Comparison of ENCODE assay signal across 34 cellular contexts in genomic region chr5:58735637-58736036, GRCh38.
"Had no signal": no experiment of that assay in that cellular context is flagged by ENCODE, and none has a peak within 500 bp of the region (broad histone marks: within the 10 kb centered on the region; RNA-seq: fewer than 3 reads in every experiment).

No MANE protein-coding gene starts in this region.

- ATAC-seq: activated CD4-positive, CD25-positive, alpha-beta regulatory T cell treated with anti-CD3 and anti-CD28 coated beads, Interleukin-2, amount 50 U/mL, for 24 hours; activated CD8-positive, alpha-beta T cell treated with anti-CD3 and anti-CD28 coated beads for 36 hours; activated naive CD8-positive, alpha-beta T cell treated with anti-CD3 and anti-CD28 coated beads, Interleukin-2, amount 50 U/mL, for 24 hours; body of pancreas; foreskin keratinocyte; gastrocnemius medialis; T-helper 17 cell had no signal

- H3K4me1 Mint-ChIP-seq: activated B cell treated with CpG ODN at 0.5 μM for 24 hours; activated naive CD4-positive, alpha-beta T cell treated with anti-CD3 and anti-CD28 coated beads, Interleukin-2, amount 50 U/mL, for 24 hours; activated naive CD8-positive, alpha-beta T cell treated with anti-CD3 and anti-CD28 coated beads for 36 hours; activated naive CD8-positive, alpha-beta T cell treated with anti-CD3 and anti-CD28 coated beads, Interleukin-2, amount 50 U/mL, for 24 hours; T-helper 17 cell had no signal

- H3K27me3 Mint-ChIP-seq: activated B cell treated with CpG ODN at 0.5 μM for 24 hours; activated CD8-positive, alpha-beta T cell treated with anti-CD3 and anti-CD28 coated beads for 36 hours; activated naive CD4-positive, alpha-beta T cell treated with anti-CD3 and anti-CD28 coated beads, Interleukin-2, amount 50 U/mL, for 24 hours; activated naive CD8-positive, alpha-beta T cell treated with anti-CD3 and anti-CD28 coated beads for 36 hours; activated naive CD8-positive, alpha-beta T cell treated with anti-CD3 and anti-CD28 coated beads, Interleukin-2, amount 50 U/mL, for 24 hours; T-helper 17 cell had no signal

- H3K27ac ChIP-seq: adrenal gland, body of pancreas, colonic mucosa, esophagus muscularis mucosa, foreskin keratinocyte, gastrocnemius medialis, heart left ventricle, WERI-Rb-1 had no signal

- H3K4me1 ChIP-seq: adrenal gland, body of pancreas, colonic mucosa, esophagus muscularis mucosa, foreskin keratinocyte, gastrocnemius medialis, heart left ventricle had no signal

- H3K36me3 ChIP-seq: adrenal gland, colonic mucosa, esophagus muscularis mucosa, gastrocnemius medialis, heart left ventricle, WERI-Rb-1 had no signal

- H3K27ac Mint-ChIP-seq: activated B cell treated with CpG ODN at 0.5 μM for 24 hours; activated CD8-positive, alpha-beta T cell treated with anti-CD3 and anti-CD28 coated beads for 36 hours; activated naive CD4-positive, alpha-beta T cell treated with anti-CD3 and anti-CD28 coated beads for 36 hours; activated naive CD4-positive, alpha-beta T cell treated with anti-CD3 and anti-CD28 coated beads, Interleukin-2, amount 50 U/mL, for 24 hours; activated naive CD8-positive, alpha-beta T cell treated with anti-CD3 and anti-CD28 coated beads for 36 hours; activated naive CD8-positive, alpha-beta T cell treated with anti-CD3 and anti-CD28 coated beads, Interleukin-2, amount 50 U/mL, for 24 hours; activated T-helper 1 cell treated with anti-CD3 and anti-CD28 coated beads, Interleukin-12 subunit alpha, Interleukin-12 subunit beta, Interleukin-2, Interleukin-4 antibody, amounts not matched to agents 30 ng/mL and 10 ng/mL and 1 ng/mL, durations not matched to agents 14 hours and 24 hours and 36 hours; activated T-helper 2 cell treated with anti-CD3 and anti-CD28 coated beads, Interferon-gamma antibody, Interleukin-2, Interleukin-4, amounts not matched to agents 10 μg/mL and 5 μg/mL and 100 μg/mL, durations not matched to agents 14 hours and 24 hours and 36 hours; T-helper 17 cell; T-helper 2 cell treated with Interferon-gamma antibody and Interleukin-4, amounts not matched to agents 5 μg/mL and 100 μg/mL, for 36 hours had no signal

- H3K4me3 ChIP-seq: adrenal gland, body of pancreas, colonic mucosa, esophagus muscularis mucosa, gastrocnemius medialis, heart left ventricle had no signal

- H3K4me3 Mint-ChIP-seq: activated B cell treated with CpG ODN at 0.5 μM for 24 hours; activated CD8-positive, alpha-beta T cell treated with anti-CD3 and anti-CD28 coated beads for 36 hours; activated naive CD4-positive, alpha-beta T cell treated with anti-CD3 and anti-CD28 coated beads for 36 hours; activated naive CD4-positive, alpha-beta T cell treated with anti-CD3 and anti-CD28 coated beads, Interleukin-2, amount 50 U/mL, for 24 hours; activated naive CD8-positive, alpha-beta T cell treated with anti-CD3 and anti-CD28 coated beads for 36 hours; activated naive CD8-positive, alpha-beta T cell treated with anti-CD3 and anti-CD28 coated beads, Interleukin-2, amount 50 U/mL, for 24 hours; activated T-helper 1 cell treated with anti-CD3 and anti-CD28 coated beads, Interleukin-12 subunit alpha, Interleukin-12 subunit beta, Interleukin-2, Interleukin-4 antibody, amounts not matched to agents 30 ng/mL and 10 ng/mL and 1 ng/mL, durations not matched to agents 14 hours and 24 hours and 36 hours; T-helper 17 cell; T-helper 2 cell treated with Interferon-gamma antibody and Interleukin-4, amounts not matched to agents 5 μg/mL and 100 μg/mL, for 36 hours had no signal

- H3K9me3 ChIP-seq: adrenal gland, body of pancreas, colonic mucosa, esophagus muscularis mucosa, gastrocnemius medialis, heart left ventricle had no signal

- H3K27me3 ChIP-seq: adrenal gland, body of pancreas, colonic mucosa, esophagus muscularis mucosa, foreskin keratinocyte, gastrocnemius medialis, heart left ventricle had no signal

- DNase-seq: activated B cell treated with CpG ODN at 0.5 μM for 24 hours; activated CD4-positive, alpha-beta T cell treated with anti-CD3 and anti-CD28 coated beads for 48 hours; activated CD4-positive, alpha-beta T cell treated with anti-CD3 and anti-CD28 coated beads, Interleukin-2, amount 50 U/mL, for 1 hour; activated CD4-positive, alpha-beta T cell treated with anti-CD3 and anti-CD28 coated beads, Interleukin-2, amount 50 U/mL, for 48 hours; activated CD8-positive, alpha-beta memory T cell treated with anti-CD3 and anti-CD28 coated beads for 24 hours; activated CD8-positive, alpha-beta T cell treated with anti-CD3 and anti-CD28 coated beads for 36 hours; activated effector memory CD4-positive, alpha-beta T cell treated with anti-CD3 and anti-CD28 coated beads, Interleukin-2, amount 50 U/mL, for 16 hours; activated naive CD4-positive, alpha-beta T cell treated with anti-CD3 and anti-CD28 coated beads for 36 hours; activated naive CD8-positive, alpha-beta T cell treated with anti-CD3 and anti-CD28 coated beads for 36 hours; activated naive CD8-positive, alpha-beta T cell treated with anti-CD3 and anti-CD28 coated beads, Interleukin-2, amount 50 U/mL, for 24 hours; activated T-cell treated with anti-CD3 and anti-CD28 coated beads, Interleukin-2, amount 50 U/mL, for 1 hour; activated T-cell treated with anti-CD3 and anti-CD28 coated beads, Interleukin-2, amount 50 U/mL, for 48 hours; adrenal gland; amygdala; aorta; body of pancreas; central memory CD4-positive, alpha-beta T cell; cerebellar nuclear complex; colonic mucosa; effector CD8-positive, alpha-beta T cell; erythroblast; foreskin keratinocyte; gastrocnemius medialis; glutamatergic neuron; heart left ventricle; T-helper 17 cell; T1000; WERI-Rb-1 had no signal

- H3K36me3 Mint-ChIP-seq: activated naive CD4-positive, alpha-beta T cell treated with anti-CD3 and anti-CD28 coated beads, Interleukin-2, amount 50 U/mL, for 24 hours; activated naive CD8-positive, alpha-beta T cell treated with anti-CD3 and anti-CD28 coated beads for 36 hours had no signal

- H3K9me3 Mint-ChIP-seq: activated B cell treated with CpG ODN at 0.5 μM for 24 hours; activated CD8-positive, alpha-beta T cell treated with anti-CD3 and anti-CD28 coated beads for 36 hours; activated naive CD4-positive, alpha-beta T cell treated with anti-CD3 and anti-CD28 coated beads for 36 hours; activated naive CD4-positive, alpha-beta T cell treated with anti-CD3 and anti-CD28 coated beads, Interleukin-2, amount 50 U/mL, for 24 hours; activated naive CD8-positive, alpha-beta T cell treated with anti-CD3 and anti-CD28 coated beads for 36 hours; activated naive CD8-positive, alpha-beta T cell treated with anti-CD3 and anti-CD28 coated beads, Interleukin-2, amount 50 U/mL, for 24 hours; activated T-helper 1 cell treated with anti-CD3 and anti-CD28 coated beads, Interleukin-12 subunit alpha, Interleukin-12 subunit beta, Interleukin-2, Interleukin-4 antibody, amounts not matched to agents 30 ng/mL and 10 ng/mL and 1 ng/mL, durations not matched to agents 14 hours and 24 hours and 36 hours; activated T-helper 2 cell treated with anti-CD3 and anti-CD28 coated beads, Interferon-gamma antibody, Interleukin-2, Interleukin-4, amounts not matched to agents 10 μg/mL and 5 μg/mL and 100 μg/mL, durations not matched to agents 14 hours and 24 hours and 36 hours; T-helper 2 cell treated with Interferon-gamma antibody and Interleukin-4, amounts not matched to agents 5 μg/mL and 100 μg/mL, for 36 hours had no signal
